18 cellular contexts compared by ENCODE assay signal in the genomic region with DNA sequence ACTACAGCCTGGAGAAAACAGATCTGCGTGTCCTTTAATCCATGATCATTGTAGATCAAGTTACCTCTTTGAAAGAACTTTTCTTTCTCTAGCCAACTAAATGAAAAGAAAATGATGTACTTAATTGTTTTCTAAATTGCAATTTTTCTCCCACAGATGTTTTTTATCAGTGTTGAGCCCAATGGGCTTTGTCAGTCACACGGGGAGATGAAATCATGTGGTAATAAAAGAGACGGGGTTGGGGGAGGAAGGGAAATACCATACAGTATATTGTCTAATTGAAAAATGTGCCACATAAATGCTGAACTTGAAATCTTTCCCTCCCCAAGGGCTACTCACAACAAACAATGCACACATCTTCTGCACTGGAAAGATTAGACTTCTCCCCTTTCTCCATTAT. TPM values are rescaled to one million over a fixed set of nuclear protein-coding genes. Genes with fewer than 3 reads are reported as not detected.
DNase-seq lines count a peak whose midpoint lies in the region; ATAC-seq and TF ChIP-seq lines count a peak whose summit lies in the region.
"Had no signal": no experiment of that assay in that cellular context is flagged by ENCODE, and none has a peak within 500 bp of the region (broad histone marks: within the 10 kb centered on the region; RNA-seq: fewer than 3 reads in every experiment).

No MANE protein-coding gene starts in this region.

- H3K36me3 Mint-ChIP-seq in activated naive CD4-positive, alpha-beta T cell treated with anti-CD3 and anti-CD28 coated beads, Interleukin-2, amount 10 ng/mL, durations not matched to agents 7 days and 5 days, result no peaks in the 10 kb centered on the region

- peak overlapping the region; percentile 65 for H3K9ac ChIP-seq in mesenchymal stem cell (ENCODE audit: low read length)

- peaks cover 2% of the 10 kb centered on the region for H3K9me3 Mint-ChIP-seq in activated naive CD4-positive, alpha-beta T cell treated with anti-CD3 and anti-CD28 coated beads, Interleukin-2, amount 10 ng/mL, durations not matched to agents 7 days and 5 days

- no peak overlapping the region for H3K27ac ChIP-seq in mesenchymal stem cell (ENCODE audit: low read length, poor library complexity, severe bottlenecking)
- H3K27ac ChIP-seq in testis, result no peak overlapping the region
- H3K27ac ChIP-seq: C4-2B, SK-N-MC had no signal

- intact Hi-C loops in testis (cut with DNase I; ENCODE audit: low total_unique reads), result no loop called here

- H3K27me3 Mint-ChIP-seq in activated naive CD4-positive, alpha-beta T cell treated with anti-CD3 and anti-CD28 coated beads, Interleukin-2, amount 10 ng/mL, durations not matched to agents 7 days and 5 days, result peaks cover 3% of the 10 kb centered on the region

- CTCF ChIA-PET in activated naive CD4-positive, alpha-beta T cell treated with anti-CD3 and anti-CD28 coated beads, Interleukin-2, amount 10 ng/mL, durations not matched to agents 7 days and 5 days (lab: Charles Lee), result no interaction called here

- no CpG with 5 or more reads among the region's 3 CpGs for WGBS in mesenchymal stem cell
- 33 to 58% methylated on average over 3 of the region's 3 CpGs for WGBS in testis, 2 donors

- H4K91ac ChIP-seq in mesenchymal stem cell (ENCODE audit: low read length), result no peak overlapping the region

- H3K9me3 ChIP-seq in mesenchymal stem cell (ENCODE audit: control insufficient read depth, low read length) (no peaks in the 10 kb centered on the region), testis (no peaks in the 10 kb centered on the region)

- H3K27me3 ChIP-seq in mesenchymal stem cell (ENCODE audit: control insufficient read depth in 1 of 2, insufficient read depth in 1 of 2, low read length in 2 of 2) (no peaks in the 10 kb centered on the region), testis (no peaks in the 10 kb centered on the region)

- H2AK5ac ChIP-seq in mesenchymal stem cell (ENCODE audit: low read length, severe bottlenecking), result no peak overlapping the region

- H3K23ac ChIP-seq in mesenchymal stem cell (ENCODE audit: low read length in 2 of 2), result no peak overlapping the region

- no peak overlapping the region for H2BK12ac ChIP-seq in mesenchymal stem cell (ENCODE audit: low read length in 2 of 2)

- H3K36me3 ChIP-seq in mesenchymal stem cell (ENCODE audit: control insufficient read depth in 1 of 2, insufficient read depth in 2 of 2, low read depth in 1 of 2, low read length in 2 of 2) (no peaks in the 10 kb centered on the region), testis (ENCODE audit: low read depth, missing control alignments) (no peaks in the 10 kb centered on the region)

- H2BK5ac ChIP-seq in mesenchymal stem cell (ENCODE audit: low read depth, low read length, poor library complexity, severe bottlenecking), result no peak overlapping the region

- H3K4me2 ChIP-seq in mesenchymal stem cell (ENCODE audit: low read length, poor library complexity, severe bottlenecking), result no peak overlapping the region

- no peak overlapping the region for H3K27ac Mint-ChIP-seq in activated naive CD4-positive, alpha-beta T cell treated with anti-CD3 and anti-CD28 coated beads, Interleukin-2, amount 10 ng/mL, durations not matched to agents 7 days and 5 days

- no peak overlapping the region for H3K18ac ChIP-seq in mesenchymal stem cell (ENCODE audit: low read depth in 1 of 2, low read length in 2 of 2)

- H3K79me1 ChIP-seq in mesenchymal stem cell (replicated peaks; ENCODE audit: low read length, poor library complexity, severe bottlenecking), result no peaks in the 10 kb centered on the region

- peak; percentile 82 for DNase-seq in AG10803 (ENCODE audit: low read depth)
- peak; percentile 22 for DNase-seq in HCEC 1CT
- DNase-seq in fibroblast of gingiva (ENCODE audit: low read depth), result peak; percentile 88
- no peak for DNase-seq in mesenchymal stem cell
- DNase-seq in testis, result no peak
- no peak for DNase-seq in activated naive CD4-positive, alpha-beta T cell treated with anti-CD3 and anti-CD28 coated beads, Interleukin-2, amount 10 ng/mL, durations not matched to agents 7 days and 5 days
- DNase-seq: COR-L47, IMR-90, NCI-H1436 treated with DMSO at 0.1 percent for 48 hours, NCI-H2081, NCI-H345, PC-3 had no signal

- H3K4ac ChIP-seq in mesenchymal stem cell (ENCODE audit: low read depth in 1 of 2, low read length in 2 of 2), result no peak overlapping the region

- H3K4me1 Mint-ChIP-seq in activated naive CD4-positive, alpha-beta T cell treated with anti-CD3 and anti-CD28 coated beads, Interleukin-2, amount 10 ng/mL, durations not matched to agents 7 days and 5 days, result no peaks in the 10 kb centered on the region

- no peak for TF ChIP-seq POLR2A in testis (IDR thresholded peaks at IDR 0.05)

- H3K4me3 ChIP-seq in AG10803 (ENCODE audit: low read length), result no peak overlapping the region
- no peak overlapping the region for H3K4me3 ChIP-seq in mesenchymal stem cell (ENCODE audit: insufficient read depth in 1 of 2, low read depth in 1 of 2, low read length in 2 of 2)
- H3K4me3 ChIP-seq in testis, result no peak overlapping the region
- H3K4me3 ChIP-seq: GM12878, SK-N-MC had no signal

- no peak overlapping the region for H3K14ac ChIP-seq in mesenchymal stem cell (ENCODE audit: low read length in 2 of 2)

- H3K4me3 Mint-ChIP-seq in activated naive CD4-positive, alpha-beta T cell treated with anti-CD3 and anti-CD28 coated beads, Interleukin-2, amount 10 ng/mL, durations not matched to agents 7 days and 5 days, result no peak overlapping the region

- no peak overlapping the region for H2AFZ ChIP-seq in mesenchymal stem cell (ENCODE audit: low read depth, low read length)

- no peaks in the 10 kb centered on the region for H3K4me1 ChIP-seq in mesenchymal stem cell (ENCODE audit: control insufficient read depth, insufficient read depth, low read depth, low read length)
- H3K4me1 ChIP-seq in testis, result peaks cover 40% of the 10 kb centered on the region

- no peak for ATAC-seq in HG03025 (IDR thresholded peaks at IDR 0.05; ENCODE audit: low FRiP score, unreplicated experiment)
- ATAC-seq: GM12878, PC-3 had no signal

- no peak overlapping the region for H2BK120ac ChIP-seq in mesenchymal stem cell (ENCODE audit: low read depth, low read length)

- H4K8ac ChIP-seq in mesenchymal stem cell (ENCODE audit: low read length), result no peak overlapping the region

- H2BK15ac ChIP-seq in mesenchymal stem cell (ENCODE audit: low read depth, poor library complexity, severe bottlenecking), result no peak overlapping the region

- TF ChIP-seq CTCF in AG10803 (conservative IDR thresholded peaks at IDR 0.05; ENCODE audit: low read length) (no peak), testis (IDR thresholded peaks at IDR 0.05) (no peak)

RNA-seq across cellular contexts. Expression of a gene that starts 58.4 kb away (rescaled TPM):
- polyA plus RNA-seq in mesenchymal stem cell (2013, experiment 1 of 2), result not detected
- polyA plus RNA-seq in mesenchymal stem cell (2013, experiment 2 of 2), result not detected
- total RNA-seq in testis, result 1 to 10 TPM in 1 of 2 donors, not detected in 1; 1.8 TPM
- polyA plus RNA-seq in testis (ENCODE audit: insufficient read depth, low read depth, low replicate concordance), result not detected
- total RNA-seq: GM12878, HT-29, IMR-90, LHCN-M2, PC-3 had no signal
- polyA plus RNA-seq: GM12878, IMR-90 had no signal

Comparison
In these comparisons a context has a peak if more than half of its experiments do, and no peak if none do; other contexts are left out.
1. DNase-seq: peak in AG10803 (single experiment), HCEC 1CT (single experiment) and fibroblast of gingiva (single experiment); none in mesenchymal stem cell (single experiment), testis (single experiment) and activated naive CD4-positive, alpha-beta T cell treated with anti-CD3 and anti-CD28 coated beads, Interleukin-2, amount 10 ng/mL, durations not matched to agents 7 days and 5 days (single experiment).